In the genomic region with DNA sequence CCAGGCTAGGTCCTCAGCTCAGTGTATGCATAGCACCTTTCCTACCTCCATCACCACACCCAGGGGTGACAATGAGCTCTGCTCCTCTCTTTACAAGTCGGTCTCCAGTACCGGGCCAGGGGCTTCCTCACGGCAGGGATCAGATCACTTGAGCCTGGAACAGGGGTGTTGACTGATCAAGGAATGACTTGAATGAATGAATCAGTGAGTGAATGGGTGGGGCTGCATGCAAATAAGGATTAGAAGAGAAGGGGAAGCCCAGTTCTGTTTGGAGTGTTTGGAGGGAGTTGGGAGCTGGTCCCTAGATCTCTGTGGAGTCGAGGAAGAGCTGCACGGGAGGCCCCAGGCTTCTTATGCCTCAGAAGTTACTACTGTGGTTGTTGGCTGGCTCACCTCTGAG, we compare ENCODE assay signal across 21 cellular contexts.
"Had no signal": no experiment of that assay in that cellular context is flagged by ENCODE, and none has a peak within 500 bp of the region (broad histone marks: within the 10 kb centered on the region; RNA-seq: fewer than 3 reads in every experiment).

No MANE protein-coding gene starts in this region.

- H3K4me3 ChIP-seq: coronary artery, dorsolateral prefrontal cortex, esophagus muscularis mucosa, gastrocnemius medialis, heart right ventricle, left lung, lower lobe of right lung, mucosa of descending colon had no signal

- H3K27ac Mint-ChIP-seq: mesothelial cell of epicardium had no signal

- DNase-seq: dermis blood vessel endothelial cell; dorsolateral prefrontal cortex; effector CD4-positive, alpha-beta T cell; effector memory CD4-positive, alpha-beta T cell; erythroblast; foreskin fibroblast; foreskin melanocyte; gastrocnemius medialis; glutamatergic neuron; heart right ventricle; hippocampal formation; left cardiac atrium; left lung; left ventricle myocardium superior; lower lobe of right lung; mesenchymal stem cell; mucosa of descending colon had no signal

- ATAC-seq: gastrocnemius medialis, heart right ventricle, left cardiac atrium, left lung, left ventricle myocardium superior, lower lobe of right lung, mucosa of descending colon had no signal

- H3K27ac ChIP-seq: coronary artery, epithelial cell of prostate, esophagus muscularis mucosa, gastrocnemius medialis, heart right ventricle, left lung, lower lobe of right lung had no signal

- H3K9me3 ChIP-seq: esophagus muscularis mucosa, gastrocnemius medialis, heart right ventricle, left lung, lower lobe of right lung, mucosa of descending colon had no signal

- H3K36me3 ChIP-seq: esophagus muscularis mucosa, gastrocnemius medialis, heart right ventricle, left lung, lower lobe of right lung had no signal

- H3K27me3 ChIP-seq: gastrocnemius medialis had no signal

- H3K9me3 Mint-ChIP-seq: mesothelial cell of epicardium had no signal

- H3K4me3 Mint-ChIP-seq: mesothelial cell of epicardium had no signal

- H3K36me3 Mint-ChIP-seq: mesothelial cell of epicardium had no signal
